25 cellular contexts compared by ENCODE assay signal in genomic region chr17:79529661-79530081, GRCh38.
DNase-seq lines count a peak whose midpoint lies in the region; ATAC-seq, FAIRE-seq and TF ChIP-seq lines count a peak whose summit lies in the region.
"Had no signal": no experiment of that assay in that cellular context is flagged by ENCODE, and none has a peak within 500 bp of the region (broad histone marks: within the 10 kb centered on the region; RNA-seq: fewer than 3 reads in every experiment).

No MANE protein-coding gene starts in this region.

- FAIRE-seq in HepG2 (lab: Jason Lieb, UNC), result no peak
- FAIRE-seq: G401.6 had no signal

- H3K4me1 ChIP-seq in HepG2 (ENCODE audit: insufficient read depth, low read length) (no peaks in the 10 kb centered on the region), psoas muscle (no peaks in the 10 kb centered on the region)
- H3K4me1 ChIP-seq: SJSA1 had no signal

- in situ Hi-C loops in HepG2 (cut with HindIII; ENCODE audit: extremely low pct_ligation_motif_present, low pct_unique_long_range_greater_than_20kb), result no loop called here

- intact Hi-C loops in HepG2 (cut with micrococcal nuclease; ENCODE audit: unreplicated experiment), result no loop called here
- intact Hi-C loops in psoas muscle (cut with DNase I), result no loop called here

- H3K27me3 ChIP-seq in HepG2 (ENCODE audit: control insufficient read depth in 1 of 2, insufficient read depth in 2 of 2, low read length in 2 of 2) (peaks cover 28 to 96% of the 10 kb centered on the region in 2 experiments; a peak in 4 of 5 replicates), psoas muscle (ENCODE audit: insufficient read depth in 3 of 3, low read length in 2 of 3) (peaks cover 0 to 90% (median 22%) of the 10 kb centered on the region in 3 donors)

- no peak for TF ChIP-seq RAD21 in HepG2 (CRISPR knock-in tag; IDR thresholded peaks at IDR 0.05)

- no peaks in the 10 kb centered on the region for H3K4me1 Mint-ChIP-seq in chondrocyte (ENCODE audit: low read depth)
- H3K4me1 Mint-ChIP-seq: B cell had no signal

- no peak overlapping the region for H3K9ac ChIP-seq in HepG2 (ENCODE audit: insufficient read depth, low read depth, low read length)

- POLR2A ChIA-PET in HepG2 (lab: Yijun Ruan, JAX), result no interaction called here

- no peaks in the 10 kb centered on the region for H3K36me3 Mint-ChIP-seq in chondrocyte (ENCODE audit: low read depth)

- H3K4me3 Mint-ChIP-seq in chondrocyte (ENCODE audit: unreplicated experiment), result no peak overlapping the region
- H3K4me3 Mint-ChIP-seq: B cell had no signal

- H3K4me3 ChIP-seq in HepG2 (replicated peaks in 1 of 3; ENCODE audit: insufficient read depth in 1 of 3, low read depth in 2 of 3, low read length in 3 of 3), result no peak overlapping the region
- H3K4me3 ChIP-seq in psoas muscle, result no peak overlapping the region
- H3K4me3 ChIP-seq: SJSA1 had no signal

- TF ChIP-seq CTCF in chondrocyte (IDR thresholded peaks at IDR 0.05) (no peak), HepG2 (CRISPR knock-in tag; IDR thresholded peaks at IDR 0.05) (no peak), psoas muscle (IDR thresholded peaks at IDR 0.05) (no peak)

- ATAC-seq in HepG2 (no peak), psoas muscle (no peak), GM18867 (IDR thresholded peaks at IDR 0.05; ENCODE audit: unreplicated experiment) (no peak)
- ATAC-seq: HCT116, PC-3 had no signal

- no peak overlapping the region for H2AFZ ChIP-seq in HepG2 (ENCODE audit: low read length)

- 7% methylated on average over 7 of the region's 11 CpGs for WGBS in HepG2 (ENCODE audit: low lambda C conversion rate)
- 36 to 41% (median 41%) methylated on average over 10 to 11 of the region's 11 CpGs for WGBS in psoas muscle, 3 donors

- H3K27ac Mint-ChIP-seq in chondrocyte (ENCODE audit: unreplicated experiment), result no peak overlapping the region
- H3K27ac Mint-ChIP-seq: B cell had no signal

- no peak overlapping the region for H3K4me2 ChIP-seq in HepG2 (ENCODE audit: low read depth, low read length)

- H4K20me1 ChIP-seq in HepG2 (ENCODE audit: insufficient read depth, low read length), result no peaks in the 10 kb centered on the region; the same call in 1 of the 2 replicates

- H3K9me3 ChIP-seq in HepG2 (ENCODE audit: low read length), result no peaks in the 10 kb centered on the region
- no peaks in the 10 kb centered on the region for H3K9me3 ChIP-seq in psoas muscle

- TF ChIP-seq POLR2A in HepG2 (IDR thresholded peaks at IDR 0.05; ENCODE audit: insufficient read depth in 1 of 2, low read depth in 2 of 2, low read length in 2 of 2), result no peak

- CTCF ChIA-PET in HepG2 (lab: Yijun Ruan, JAX; ENCODE audit: low intra/inter-chr PET ratio, low total read pairs), result no interaction called here

- TF ChIP-seq EP300 in HepG2 (IDR thresholded peaks at IDR 0.05; ENCODE audit: low read depth in 2 of 2, low read length in 2 of 2), result no peak
- TF ChIP-seq EP300 in HepG2 (CRISPR knock-in tag; IDR thresholded peaks at IDR 0.05; ENCODE audit: borderline replicate concordance), result no peak

- no TSS peak for BruUV-seq in HepG2 (replicated peaks; lab: Mats Ljungman, UMichigan)

- H3K79me2 ChIP-seq in HepG2 (ENCODE audit: insufficient read depth, low read length), result no peaks in the 10 kb centered on the region

- H3K27ac ChIP-seq in HepG2 (ENCODE audit: extremely low read length, insufficient read depth, low read length), result no peak overlapping the region
- H3K27ac ChIP-seq in psoas muscle, result no peak overlapping the region
- H3K27ac ChIP-seq: 22Rv1, HL-60, SJSA1 had no signal

- DNase-seq in DMS 273 (lab: John Stamatoyannopoulos, UW; ENCODE audit: unreplicated experiment) (peak; percentile 38), DMS 273 treated with DMSO at 0.1 percent for 48 hours (lab: John Stamatoyannopoulos, UW) (no peak), chondrocyte (ENCODE audit: low spot score) (peak; percentile 76), HepG2 (ENCODE audit: low spot score) (no peak), psoas muscle (peak; percentile 1 to 15), glomerular visceral epithelial cell (ENCODE audit: extremely low spot score) (no peak), cerebellum (ENCODE audit: low spot score) (no peak)
- DNase-seq: DMS53; Karpas-422; MV-4-11; NCI-H1105; NCI-H1436 treated with DMSO at 0.1 percent for 48 hours; NCI-H1930; NCI-H2107; NCI-H526; NCI-H82; NK-92 treated with Interleukin-12 subunit alpha and Interleukin-12 subunit beta, amount 100 ng/mL, for 24 hours; PC-3 had no signal

- H3K27me3 Mint-ChIP-seq in chondrocyte (ENCODE audit: low read depth), result peaks cover 62% of the 10 kb centered on the region

- no peaks in the 10 kb centered on the region for H3K9me3 Mint-ChIP-seq in chondrocyte (ENCODE audit: low read depth)

- H3K36me3 ChIP-seq in HepG2 (replicated peaks in 1 of 2; ENCODE audit: control insufficient read depth in 1 of 2, insufficient read depth in 2 of 2, low read length in 2 of 2) (no peaks in the 10 kb centered on the region), psoas muscle (ENCODE audit: insufficient read depth in 1 of 2, low read depth in 1 of 2) (no peaks in the 10 kb centered on the region)
- H3K36me3 ChIP-seq: SJSA1 had no signal

TF ChIP-seq in HepG2, 621 proteins besides CTCF, POLR2A, EP300 and RAD21:
- TF ChIP-seq ZNF687 (CRISPR knock-in tag; IDR thresholded peaks at IDR 0.05) (no peak), MNT (IDR thresholded peaks at IDR 0.05) (0 out of 2 replicates have a peak, but pooled peaks have one; percentile 7), HDAC6 (IDR thresholded peaks at IDR 0.05; ENCODE audit: low read depth, low read length) (no peak), ZFP36 (IDR thresholded peaks at IDR 0.05; ENCODE audit: borderline replicate concordance, low read depth, low read length, partially characterized antibody) (no peak), ZNF7 (CRISPR knock-in tag; IDR thresholded peaks at IDR 0.05) (no peak)

Comparison
In these comparisons a context has a peak if more than half of its experiments do, and no peak if none do; other contexts are left out.
1. DNase-seq: peak in DMS 273 (single experiment), chondrocyte (single experiment) and psoas muscle (2 of 2); none in DMS 273 treated with DMSO at 0.1 percent for 48 hours (single experiment), HepG2 (single experiment), glomerular visceral epithelial cell (single experiment) and cerebellum (single experiment).